Comparison of ENCODE assay signal across 9 cellular contexts in genomic region chr1:220878223-220879081, GRCh38. TPM values are rescaled to one million over a fixed set of nuclear protein-coding genes. Genes with fewer than 3 reads are reported as not detected.
DNase-seq lines count a peak whose midpoint lies in the region; ATAC-seq, FAIRE-seq and TF ChIP-seq lines count a peak whose summit lies in the region.
"Had no signal": no experiment of that assay in that cellular context is flagged by ENCODE, and none has a peak within 500 bp of the region (broad histone marks: within the 10 kb centered on the region; RNA-seq: fewer than 3 reads in every experiment).

No MANE protein-coding gene starts in this region.

- peaks cover 72% of the 10 kb centered on the region for H3K27me3 Mint-ChIP-seq in activated naive CD4-positive, alpha-beta T cell treated with anti-CD3 and anti-CD28 coated beads for 36 hours (ENCODE audit: low read depth)

- no peak overlapping the region for H3K27ac Mint-ChIP-seq in activated naive CD4-positive, alpha-beta T cell treated with anti-CD3 and anti-CD28 coated beads for 36 hours

- FAIRE-seq in bronchial epithelial cell (lab: Jason Lieb, UNC) = no peak
- FAIRE-seq: G401.6 had no signal

- H3K4me3 ChIP-seq in LNCaP clone FGC (ENCODE audit: low read depth, low read length) (peak overlapping the region; percentile 55), bronchial epithelial cell (ENCODE audit: low read depth, low read length) (peak overlapping the region; percentile 40)

- no peaks in the 10 kb centered on the region for H3K36me3 ChIP-seq in bronchial epithelial cell (ENCODE audit: control insufficient read depth, insufficient read depth, low read length)

- H3K4me1 Mint-ChIP-seq in activated naive CD4-positive, alpha-beta T cell treated with anti-CD3 and anti-CD28 coated beads for 36 hours (ENCODE audit: low read depth) = peaks cover 37% of the 10 kb centered on the region

- no peak for ATAC-seq in GM21723 (IDR thresholded peaks at IDR 0.05; ENCODE audit: unreplicated experiment)

- CTCF ChIA-PET in activated naive CD4-positive, alpha-beta T cell treated with anti-CD3 and anti-CD28 coated beads for 36 hours (lab: Charles Lee) = interaction anchor here (0.6 kb wide), 1 partner anchor 103 kb away, joined by 5 read pairs; no protein-coding TSS in a partner anchor

- H3K4me3 Mint-ChIP-seq in activated naive CD4-positive, alpha-beta T cell treated with anti-CD3 and anti-CD28 coated beads for 36 hours = peak overlapping the region; percentile 63

- H3K27me3 ChIP-seq in bronchial epithelial cell (ENCODE audit: control insufficient read depth, insufficient read depth, low read length) = peaks cover 39% of the 10 kb centered on the region

- intact Hi-C loops in activated naive CD4-positive, alpha-beta T cell treated with anti-CD3 and anti-CD28 coated beads for 36 hours (cut with micrococcal nuclease) = loop anchor here (1.0 to 10.0 kb wide), 6 partner anchors 14 to 1579 kb away; partner anchors contain the start of gene RAB3GAP2

- H3K9me3 Mint-ChIP-seq in activated naive CD4-positive, alpha-beta T cell treated with anti-CD3 and anti-CD28 coated beads for 36 hours = no peaks in the 10 kb centered on the region

- peak; percentile 27 for DNase-seq in activated naive CD4-positive, alpha-beta T cell treated with anti-CD3 and anti-CD28 coated beads for 36 hours
- no peak for DNase-seq in activated naive CD4-positive, alpha-beta T cell treated with Interleukin-2 at 50 U/mL for 16 hours
- DNase-seq in LNCaP clone FGC (ENCODE audit: low read depth) (no peak), bronchial epithelial cell (ENCODE audit: low read depth) (no peak), midbrain (lab: John Stamatoyannopoulos, UW) (peak; percentile 21), NCI-H1436 treated with DMSO at 0.1 percent for 48 hours (lab: John Stamatoyannopoulos, UW) (no peak), RKO (ENCODE audit: low spot score) (no peak)

- no peak for TF ChIP-seq CTCF in LNCaP clone FGC (IDR thresholded peaks at IDR 0.05; ENCODE audit: control insufficient read depth, extremely low read depth, insufficient read depth)
- no peak for TF ChIP-seq CTCF in bronchial epithelial cell (IDR thresholded peaks at IDR 0.05; ENCODE audit: insufficient read depth, low read length, severe bottlenecking)

- H3K36me3 Mint-ChIP-seq in activated naive CD4-positive, alpha-beta T cell treated with anti-CD3 and anti-CD28 coated beads for 36 hours (ENCODE audit: low read depth) = no peaks in the 10 kb centered on the region

RNA-seq across cellular contexts. Expression of gene HLX, which starts 0.8 kb away (rescaled TPM):
- under 1 TPM in 1 of 2 experiments, not detected in 1; 0.12 TPM for total RNA-seq in activated naive CD4-positive, alpha-beta T cell treated with anti-CD3 and anti-CD28 coated beads for 36 hours
- 0.26 TPM in 1 of 2 replicates, not detected in the other for total RNA-seq in bronchial epithelial cell

Comparison
In these comparisons a context has a peak if more than half of its experiments do, and no peak if none do; other contexts are left out.
1. DNase-seq: peak in activated naive CD4-positive, alpha-beta T cell treated with anti-CD3 and anti-CD28 coated beads for 36 hours (single experiment) and midbrain (single experiment); none in activated naive CD4-positive, alpha-beta T cell treated with Interleukin-2 at 50 U/mL for 16 hours (single experiment), LNCaP clone FGC (single experiment), bronchial epithelial cell (single experiment), NCI-H1436 treated with DMSO at 0.1 percent for 48 hours (single experiment) and RKO (single experiment).